Comparison of ENCODE assay signal across 21 cellular contexts in genomic region chr12:117847371-117847770, GRCh38.
"Had no signal": no experiment of that assay in that cellular context is flagged by ENCODE, and none has a peak within 500 bp of the region (broad histone marks: within the 10 kb centered on the region; RNA-seq: fewer than 3 reads in every experiment).

No MANE protein-coding gene starts in this region.

- H3K36me3 ChIP-seq: heart left ventricle, ovary, right atrium auricular region, sigmoid colon, tibial nerve, upper lobe of right lung, vagina had no signal

- DNase-seq: effector CD4-positive, alpha-beta T cell; endodermal cell; heart left ventricle; hippocampal formation; kidney glomerular epithelial cell; mammary epithelial cell; mucosa of descending colon; naive thymus-derived CD8-positive, alpha-beta T cell; nucleus accumbens; ovary; sigmoid colon; stimulated activated CD4-positive, alpha-beta T cell treated with anti-CD3 and anti-CD28 coated beads, Interleukin-2, amount 100 ng/mL, for 24 hours; stimulated activated CD4-positive, alpha-beta T cell treated with anti-CD3 and anti-CD28 coated beads, Interleukin-4, amount 100 ng/mL, for 4 hours; stimulated activated naive B cell treated with anti-CD40 and anti-IgM and Interleukin-4, amounts not matched to agents 10 μg/mL and 1 μg/mL and 100 μg/mL, for 72 hours; stimulated activated naive CD8-positive, alpha-beta T cell treated with anti-CD3 and anti-CD28 coated beads, Interleukin-15, amount 100 ng/mL, for 72 hours; testis; upper lobe of right lung had no signal

- H3K9me3 ChIP-seq: mucosa of descending colon, ovary, sigmoid colon, testis, upper lobe of right lung, vagina had no signal

- H3K4me1 ChIP-seq: heart left ventricle, right atrium auricular region, sigmoid colon, testis, tibial nerve, upper lobe of right lung, vagina had no signal

- H3K27ac ChIP-seq: heart left ventricle, ovary, right atrium auricular region, sigmoid colon, skin epidermis, testis, tibial nerve, upper lobe of right lung, vagina had no signal

- H3K27me3 ChIP-seq: ovary, right atrium auricular region, testis, vagina had no signal

- H3K4me3 ChIP-seq: heart left ventricle, mucosa of descending colon, ovary, right atrium auricular region, sigmoid colon, skin epidermis, testis, tibial nerve, upper lobe of right lung, vagina had no signal

- ATAC-seq: heart left ventricle; mucosa of descending colon; naive thymus-derived CD8-positive, alpha-beta T cell; stimulated activated naive B cell treated with anti-CD40 and anti-IgM and Interleukin-4, amounts not matched to agents 10 μg/mL and 1 μg/mL and 100 μg/mL, for 72 hours; stimulated activated naive CD8-positive, alpha-beta T cell treated with anti-CD3 and anti-CD28 coated beads, Interleukin-15, amount 100 ng/mL, for 72 hours; upper lobe of right lung had no signal
